Comparison of ENCODE assay signal across 8 cellular contexts in the genomic region with DNA sequence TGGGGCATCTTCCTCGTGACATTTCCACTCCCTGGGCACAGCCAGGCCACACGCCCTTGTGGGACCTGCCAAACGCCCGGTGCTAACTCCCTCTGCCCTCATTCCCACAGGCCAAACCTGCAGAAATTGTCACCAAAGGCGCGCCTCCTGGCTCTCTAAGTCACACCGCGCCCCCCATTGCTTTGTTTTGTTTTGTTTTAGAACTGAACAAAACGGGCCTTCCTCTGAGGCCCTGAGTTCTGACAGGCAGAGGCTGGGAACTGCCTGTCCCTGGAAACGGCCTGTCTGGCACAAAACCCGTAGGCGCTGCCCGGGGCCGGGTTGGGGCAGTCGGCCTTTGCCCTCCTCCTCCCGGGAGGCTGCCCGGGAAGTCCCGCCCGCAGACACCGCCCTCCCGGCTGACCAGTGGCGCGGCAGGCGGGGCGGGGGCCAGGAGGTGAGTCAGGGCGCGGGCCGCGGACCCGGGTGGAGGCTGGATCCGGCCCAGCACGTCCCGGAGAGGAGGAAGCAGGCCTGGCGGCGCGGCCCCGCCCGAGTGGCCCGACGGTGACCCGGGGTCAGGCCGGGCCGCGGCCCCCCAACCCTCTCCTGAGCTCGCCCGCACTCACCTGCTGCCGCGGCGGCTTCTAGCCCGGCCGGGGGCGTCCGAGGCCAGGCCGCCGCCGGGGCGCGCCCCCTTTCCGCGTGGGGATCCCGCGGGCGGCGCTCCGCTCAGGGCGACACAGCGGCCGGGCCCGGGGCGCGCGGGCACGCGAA. TPM values are rescaled to one million over a fixed set of nuclear protein-coding genes. Genes with fewer than 3 reads are reported as not detected.
A peak's percentile ranks its signal among the peaks of the same experiment; 100 is the strongest.
DNase-seq lines count a peak whose midpoint lies in the region; ATAC-seq and TF ChIP-seq lines count a peak whose summit lies in the region.

No MANE protein-coding gene starts in this region.

- DNase-seq in DMS53 treated with DMSO at 0.1 percent for 48 hours (lab: John Stamatoyannopoulos, UW; ENCODE audit: unreplicated experiment) (peak; percentile 46), HuH-7.5 (ENCODE audit: low spot score) (peak; percentile 94), WERI-Rb-1 (peak; percentile 68), coronary artery (ENCODE audit: low spot score) (peak; percentile 98), kidney epithelial cell (ENCODE audit: low read depth) (no peak), spleen (peak; percentile 98), middle frontal gyrus (ENCODE audit: extremely low spot score, low spot score) (no peak)

- H3K4me1 ChIP-seq in spleen, result peaks cover 49 to 89% (median 78%) of the 10 kb centered on the region in 6 donors

- H3K27me3 ChIP-seq in WERI-Rb-1 (ENCODE audit: insufficient read depth, low read depth, severe bottlenecking) (no peaks in the 10 kb centered on the region), kidney epithelial cell (ENCODE audit: control insufficient read depth, insufficient read depth, low read length) (no peaks in the 10 kb centered on the region), spleen (replicated peaks in 1 of 7) (no peaks in the 10 kb centered on the region)

- H3K9me3 ChIP-seq in WERI-Rb-1 (ENCODE audit: severe bottlenecking) (no peaks in the 10 kb centered on the region), spleen (no peaks in the 10 kb centered on the region)

- H3K4me3 ChIP-seq in WERI-Rb-1 (ENCODE audit: low read depth, low read length) (peak overlapping the region; percentile 77), coronary artery (peak overlapping the region; percentile 94), kidney epithelial cell (ENCODE audit: low read depth, low read length) (peak overlapping the region; percentile 74), spleen (peak overlapping the region; percentile 63 to 97 (median 84))

- H3K36me3 ChIP-seq in WERI-Rb-1 (peaks cover 34% of the 10 kb centered on the region), kidney epithelial cell (ENCODE audit: control insufficient read depth, insufficient read depth, low read length) (no peaks in the 10 kb centered on the region), spleen (peaks cover 3 to 34% (median 22%) of the 10 kb centered on the region in 6 donors)

- peak in 1 of 3 donors; percentile 48 for TF ChIP-seq POLR2A in spleen (IDR thresholded peaks at IDR 0.05)

- WGBS in spleen, 5 donors, result 0 to 1% (median 0%) methylated on average over 11 to 74 of the region's 74 CpGs

- ATAC-seq in GM21423 (IDR thresholded peaks at IDR 0.05; ENCODE audit: unreplicated experiment), result peak; percentile 30

- intact Hi-C loops in spleen (cut with DNase I; ENCODE audit: low total_unique reads), result no loop called here

- TF ChIP-seq CTCF in WERI-Rb-1 (IDR thresholded peaks at IDR 0.05; ENCODE audit: low read depth, low read length) (no peak), coronary artery (IDR thresholded peaks at IDR 0.05) (no peak), kidney epithelial cell (IDR thresholded peaks at IDR 0.05; ENCODE audit: insufficient read depth, low read length, poor library complexity, severe bottlenecking) (no peak), spleen (IDR thresholded peaks at IDR 0.05 in 8 of 11, conservative IDR thresholded peaks at IDR 0.05 in 3 of 11) (peak in 1 of 11 experiments; percentile 31)

- peak overlapping the region; percentile 76 for H3K27ac ChIP-seq in WERI-Rb-1
- H3K27ac ChIP-seq in coronary artery, result peak overlapping the region; percentile 97 to 100
- H3K27ac ChIP-seq in spleen, result peak overlapping the region; percentile 90 to 100 (median 97)

RNA-seq across cellular contexts. Expression of a gene that starts 0.5 kb away (rescaled TPM):
- 84.5 and 105 TPM in 2 replicates for total RNA-seq in kidney epithelial cell
- total RNA-seq in spleen, result 100 to 1,000 TPM; 204 to 455 (median 220) TPM
- 10 to 100 TPM; 35.4 to 86.5 (median 38.9) TPM for polyA plus RNA-seq in spleen

RNA-seq across cellular contexts. Expression of a gene that starts 38.6 kb away (rescaled TPM):
- 30.3 and 46.9 TPM in 2 replicates for total RNA-seq in kidney epithelial cell
- 10 to 100 TPM; 10.4 to 17.6 (median 13.9) TPM for total RNA-seq in spleen
- polyA plus RNA-seq in spleen, result 10 to 100 TPM in 2 of 3 donors, 1 to 10 TPM in 1; 8.6 to 16.2 (median 10.6) TPM

RNA-seq across cellular contexts. Expression of a gene that starts 49.6 kb away (rescaled TPM):
- total RNA-seq in kidney epithelial cell (33.0 and 35.4 TPM in 2 replicates), spleen (100 to 1,000 TPM in 2 of 7 donors, 10 to 100 TPM in 5; 76.3 to 134 (median 98.8) TPM)
- polyA plus RNA-seq in spleen, result 10 to 100 TPM in 1 of 3 donors, 1 to 10 TPM in 2; 9.7 to 31.9 (median 9.9) TPM

RNA-seq across cellular contexts. Expression of a gene that starts 54.6 kb away (rescaled TPM):
- total RNA-seq in kidney epithelial cell (97.3 and 110 TPM in 2 replicates), spleen (10 to 100 TPM; 28.5 to 54.2 (median 36.4) TPM)
- polyA plus RNA-seq in spleen, result 10 to 100 TPM; 10.1 to 16.3 (median 13.8) TPM

Comparison
In these comparisons a context has a peak if more than half of its experiments do, and no peak if none do; other contexts are left out.
1. DNase-seq: peak in DMS53 treated with DMSO at 0.1 percent for 48 hours (single experiment), HuH-7.5 (single experiment), WERI-Rb-1 (single experiment), coronary artery (single experiment) and spleen (single experiment); none in kidney epithelial cell (single experiment) and middle frontal gyrus (single experiment).
2. Peak in every context shown above with its lines, with median percentiles within 50 percentile points of each other: H3K27ac ChIP-seq and H3K4me3 ChIP-seq.